1 cellular context compared by ENCODE assay signal in the genomic region with DNA sequence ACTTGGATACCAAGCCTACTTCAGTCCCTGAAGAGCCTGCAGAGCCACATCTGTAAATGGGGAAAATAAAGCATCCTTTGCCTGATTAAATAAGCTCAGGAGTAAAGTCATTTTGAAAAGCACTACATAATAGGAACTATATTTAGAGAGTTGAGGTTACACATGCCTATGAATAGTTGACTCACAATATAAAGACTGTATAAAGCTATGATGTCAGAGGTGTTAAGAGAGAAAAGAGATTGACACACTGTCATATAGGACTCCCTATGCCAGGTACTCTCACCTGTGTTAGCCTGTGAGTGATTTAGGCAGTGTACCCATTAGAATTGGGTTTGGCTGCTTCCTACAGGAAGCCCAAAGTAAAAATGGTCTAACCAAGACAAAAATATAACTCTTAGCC.
TF ChIP-seq lines count a peak whose summit lies in the region.

No MANE protein-coding gene starts in this region.

TF ChIP-seq in GM12878, 131 proteins besides CTCF, POLR2A, EP300 and RAD21 (continued from another document):
- TF ChIP-seq JUNB (IDR thresholded peaks at IDR 0.05) = peak; percentile 25; the same call in 1 of the 2 replicates
